ENCODE assay signal across 28 cellular contexts in genomic region chr4:4217123-4217522, GRCh38. TPM values are rescaled to one million over a fixed set of nuclear protein-coding genes. Genes with fewer than 3 reads are reported as not detected.
"Had no signal": no experiment of that assay in that cellular context is flagged by ENCODE, and none has a peak within 500 bp of the region (broad histone marks: within the 10 kb centered on the region; RNA-seq: fewer than 3 reads in every experiment).

No MANE protein-coding gene starts in this region.

- ATAC-seq: natural killer cell treated with Interleukin-12 subunit alpha and Interleukin-12 subunit beta and Interleukin-15 and Interleukin-18, amount 100 ng/mL, for 72 hours; stimulated activated naive B cell treated with anti-CD40 and anti-IgM and Interleukin-4, amounts not matched to agents 10 μg/mL and 1 μg/mL and 100 μg/mL, for 72 hours had no signal

- H3K36me3 Mint-ChIP-seq: activated naive CD8-positive, alpha-beta T cell treated with anti-CD3 and anti-CD28 coated beads for 36 hours; immature natural killer cell; memory B cell; natural killer cell treated with Interleukin-12 subunit alpha and Interleukin-12 subunit beta and Interleukin-15 and Interleukin-18, amount 100 ng/mL, for 72 hours; stimulated activated naive B cell treated with anti-CD40 and anti-IgM and Interleukin-4, amounts not matched to agents 10 μg/mL and 1 μg/mL and 100 μg/mL, for 72 hours had no signal

- H3K4me3 Mint-ChIP-seq: activated B cell treated with CpG ODN at 0.5 μM for 24 hours; activated naive CD8-positive, alpha-beta T cell treated with anti-CD3 and anti-CD28 coated beads for 36 hours; dendritic cell treated with granulocyte-macrophage colony-stimulating factor and Interleukin-4, amounts not matched to agents 40 ng/mL and 50 ng/mL, for 4 days; immature natural killer cell; memory B cell; natural killer cell treated with Interleukin-12 subunit alpha and Interleukin-12 subunit beta and Interleukin-15 and Interleukin-18, amount 100 ng/mL, for 72 hours; stimulated activated naive B cell treated with anti-CD40 and anti-IgM and Interleukin-4, amounts not matched to agents 10 μg/mL and 1 μg/mL and 100 μg/mL, for 72 hours had no signal

- H3K4me3 ChIP-seq: hepatocyte, sigmoid colon, transverse colon, uterus had no signal

- H3K27me3 ChIP-seq: uterus had no signal

- H3K4me1 ChIP-seq: sigmoid colon, transverse colon, uterus had no signal

- H3K4me1 Mint-ChIP-seq: activated B cell treated with CpG ODN at 0.5 μM for 24 hours; activated naive CD8-positive, alpha-beta T cell treated with anti-CD3 and anti-CD28 coated beads for 36 hours; immature natural killer cell; memory B cell; stimulated activated naive B cell treated with anti-CD40 and anti-IgM and Interleukin-4, amounts not matched to agents 10 μg/mL and 1 μg/mL and 100 μg/mL, for 72 hours had no signal

- H3K9me3 Mint-ChIP-seq: activated B cell treated with CpG ODN at 0.5 μM for 24 hours; activated naive CD8-positive, alpha-beta T cell treated with anti-CD3 and anti-CD28 coated beads for 36 hours; dendritic cell treated with granulocyte-macrophage colony-stimulating factor and Interleukin-4, amounts not matched to agents 40 ng/mL and 50 ng/mL, for 4 days; immature natural killer cell; memory B cell; natural killer cell treated with Interleukin-12 subunit alpha and Interleukin-12 subunit beta and Interleukin-15 and Interleukin-18, amount 100 ng/mL, for 72 hours; stimulated activated naive B cell treated with anti-CD40 and anti-IgM and Interleukin-4, amounts not matched to agents 10 μg/mL and 1 μg/mL and 100 μg/mL, for 72 hours had no signal

- H3K27ac ChIP-seq: hepatocyte, sigmoid colon, transverse colon, uterus had no signal

- H3K36me3 ChIP-seq: sigmoid colon, transverse colon, uterus had no signal

- H3K27ac Mint-ChIP-seq: activated B cell treated with CpG ODN at 0.5 μM for 24 hours; activated naive CD8-positive, alpha-beta T cell treated with anti-CD3 and anti-CD28 coated beads for 36 hours; dendritic cell treated with granulocyte-macrophage colony-stimulating factor and Interleukin-4, amounts not matched to agents 40 ng/mL and 50 ng/mL, for 4 days; immature natural killer cell; memory B cell; natural killer cell treated with Interleukin-12 subunit alpha and Interleukin-12 subunit beta and Interleukin-15 and Interleukin-18, amount 100 ng/mL, for 72 hours; progenitor cell of endocrine pancreas; stimulated activated naive B cell treated with anti-CD40 and anti-IgM and Interleukin-4, amounts not matched to agents 10 μg/mL and 1 μg/mL and 100 μg/mL, for 72 hours had no signal

- H3K9me3 ChIP-seq: sigmoid colon, transverse colon, uterus had no signal

- DNase-seq: activated B cell treated with CpG ODN at 0.5 μM for 24 hours; activated CD4-positive, alpha-beta T cell treated with anti-CD3 and anti-CD28 coated beads for 4 hours; activated CD4-positive, alpha-beta T cell treated with anti-CD3 and anti-CD28 coated beads, Interleukin-2, amount 50 U/mL, for 48 hours; activated naive CD4-positive, alpha-beta T cell treated with Interleukin-2 at 50 U/mL for 16 hours; activated naive CD8-positive, alpha-beta T cell treated with anti-CD3 and anti-CD28 coated beads for 36 hours; activated T-cell treated with anti-CD3 and anti-CD28 coated beads, Interleukin-2, amount 50 U/mL, for 48 hours; amniotic stem cell; effector CD4-positive, alpha-beta T cell; foreskin melanocyte; immature natural killer cell; retina; sigmoid colon; stimulated activated CD4-positive, alpha-beta T cell treated with anti-CD3 and anti-CD28 coated beads, Interleukin-2, amount 100 ng/mL, for 48 hours; stimulated activated CD8-positive, alpha-beta memory T cell treated with anti-CD3 and anti-CD28 coated beads, Interleukin-4, amount 100 ng/mL, for 48 hours; stimulated activated naive B cell treated with anti-CD40 and anti-IgM and Interleukin-4, amounts not matched to agents 10 μg/mL and 1 μg/mL and 100 μg/mL, for 72 hours; transverse colon; uterus had no signal

RNA-seq across cellular contexts. Expression of gene OTOP1, which starts 9.6 kb away (rescaled TPM):
- total RNA-seq: activated B cell treated with CpG ODN at 0.5 μM for 24 hours; activated CD8-positive, alpha-beta memory T cell treated with anti-CD3 and anti-CD28 coated beads for 36 hours; activated naive CD8-positive, alpha-beta T cell treated with anti-CD3 and anti-CD28 coated beads for 36 hours; cardiac septum; chondrocyte; hepatocyte; liver; natural killer cell treated with Interleukin-12 subunit alpha and Interleukin-12 subunit beta and Interleukin-15 and Interleukin-18, amount 100 ng/mL, for 72 hours; osteocyte; progenitor cell of endocrine pancreas; sigmoid colon; temporal lobe; transverse colon; uterus had no signal
